Comparison of ENCODE assay signal across 20 cellular contexts in the genomic region with DNA sequence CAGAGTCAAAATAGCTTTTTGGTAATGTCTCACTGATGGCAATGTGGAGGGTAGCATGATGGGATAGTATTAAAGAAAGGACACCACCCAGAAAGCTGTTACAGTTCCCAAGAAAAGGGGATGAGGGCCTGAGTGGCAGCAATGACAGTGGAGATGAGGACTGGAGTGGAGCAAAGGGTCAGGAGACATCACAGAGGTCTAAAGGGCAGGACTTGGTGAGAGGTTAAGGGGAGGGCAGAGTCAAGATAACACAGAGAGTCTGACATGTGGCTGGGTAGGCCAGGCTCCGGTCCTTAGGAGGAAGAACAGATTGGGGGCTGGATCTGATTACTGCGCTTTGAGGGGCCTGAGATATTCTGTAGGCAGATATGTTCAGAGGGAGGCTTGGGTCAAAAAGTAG. TPM values are rescaled to one million over a fixed set of nuclear protein-coding genes. Genes with fewer than 3 reads are reported as not detected.
DNase-seq lines count a peak whose midpoint lies in the region; ATAC-seq, FAIRE-seq and TF ChIP-seq lines count a peak whose summit lies in the region.
"Had no signal": no experiment of that assay in that cellular context is flagged by ENCODE, and none has a peak within 500 bp of the region (broad histone marks: within the 10 kb centered on the region; RNA-seq: fewer than 3 reads in every experiment).

No MANE protein-coding gene starts in this region.

- TF ChIP-seq CTCF in cardiac muscle cell (IDR thresholded peaks at IDR 0.05; ENCODE audit: low read depth, low read length) (no peak), heart right ventricle (IDR thresholded peaks at IDR 0.05) (no peak), K562 (IDR thresholded peaks at IDR 0.05 in 2 of 3, conservative IDR thresholded peaks at IDR 0.05 in 1 of 3; ENCODE audit: insufficient read depth in 2 of 3, low read depth in 1 of 3, low read length in 3 of 3) (no peak), spleen (IDR thresholded peaks at IDR 0.05 in 8 of 11, conservative IDR thresholded peaks at IDR 0.05 in 3 of 11) (no peak)

- H3K14ac ChIP-seq in mesenchymal stem cell (ENCODE audit: low read length in 2 of 2): no peak overlapping the region

- H3K4me3 ChIP-seq in cardiac muscle cell: no peak overlapping the region
- H3K4me3 ChIP-seq in heart right ventricle: no peak overlapping the region
- no peak overlapping the region for H3K4me3 ChIP-seq in K562
- no peak overlapping the region for H3K4me3 ChIP-seq in mesenchymal stem cell (ENCODE audit: insufficient read depth in 1 of 2, low read depth in 1 of 2, low read length in 2 of 2)
- no peak overlapping the region for H3K4me3 ChIP-seq in spleen
- H3K4me3 ChIP-seq: gastroesophageal sphincter, GM12878, pancreas had no signal

- H3K79me1 ChIP-seq in mesenchymal stem cell (replicated peaks; ENCODE audit: low read length, poor library complexity, severe bottlenecking): no peaks in the 10 kb centered on the region

- H3K9me1 ChIP-seq in K562 (ENCODE audit: control insufficient read depth, insufficient read depth, low read length): no peaks in the 10 kb centered on the region

- 82 to 85% methylated on average over 2 of the region's 2 CpGs for WGBS in heart right ventricle, 2 donors
- WGBS in K562 (ENCODE audit: insufficient coverage, low coverage, missing lambda C conversion rate): 3% methylated on average over 2 of the region's 2 CpGs
- WGBS in mesenchymal stem cell: 82% methylated on average over 2 of the region's 2 CpGs
- WGBS in spleen, 5 donors: 80 to 93% (median 88%) methylated on average over 2 of the region's 2 CpGs

- H4K91ac ChIP-seq in mesenchymal stem cell (ENCODE audit: low read length): no peak overlapping the region

- no peak overlapping the region for H2AFZ ChIP-seq in K562 (ENCODE audit: low read depth, low read length)
- no peak overlapping the region for H2AFZ ChIP-seq in mesenchymal stem cell (ENCODE audit: low read depth, low read length)

- H2AK5ac ChIP-seq in mesenchymal stem cell (ENCODE audit: low read length, severe bottlenecking): peak overlapping the region; percentile 88

- no peak for TF ChIP-seq EP300 in K562 (IDR thresholded peaks at IDR 0.05; ENCODE audit: low read length)

- 0 out of 2 replicates have a peak, but pooled peaks cover 4% of the 10 kb centered on the region for H4K20me1 ChIP-seq in K562 (replicated peaks; ENCODE audit: control insufficient read depth, insufficient read depth, low read length)

- POLR2A ChIA-PET in K562 (lab: Yijun Ruan, JAX): interaction anchor here (0.5 to 2.0 kb wide), 3 partner anchors 10 to 136 kb away, joined by 3 to 8 read pairs (median 3); no protein-coding TSS in a partner anchor

- H2BK5ac ChIP-seq in mesenchymal stem cell (ENCODE audit: low read depth, low read length, poor library complexity, severe bottlenecking): no peak overlapping the region

- intact Hi-C loops in heart right ventricle (cut with DNase I) (no loop called here), K562 (cut with micrococcal nuclease) (no loop called here), spleen (cut with DNase I; ENCODE audit: low total_unique reads) (no loop called here)

- no peak for DNase-seq in cardiac muscle cell (ENCODE audit: low read depth in 1 of 2, low spot score in 1 of 2)
- no peak for DNase-seq in heart right ventricle
- peak in 2 of 4 experiments; percentile 41 to 45 for DNase-seq in K562 (ENCODE audit: extremely low read depth in 1 of 4, low spot score in 3 of 4)
- no peak for DNase-seq in mesenchymal stem cell
- DNase-seq in activated CD4-positive, CD25-positive, alpha-beta regulatory T cell treated with anti-CD3 and anti-CD28 coated beads, Interleukin-2, amount 50 U/mL, for 72 hours: no peak
- no peak for DNase-seq in spleen
- DNase-seq: 8988T; activated CD8-positive, alpha-beta memory T cell treated with anti-CD3 and anti-CD28 coated beads, Interleukin-2, amount 50 U/mL, for 4 hours; activated naive CD8-positive, alpha-beta T cell treated with anti-CD3 and anti-CD28 coated beads for 36 hours; cerebellar nuclear complex; naive thymus-derived CD4-positive, alpha-beta T cell; stimulated activated CD4-positive, alpha-beta T cell treated with anti-CD3 and anti-CD28 coated beads, Interleukin-2, amount 100 ng/mL, for 24 hours; T-helper 1 cell had no signal

- H3K9ac ChIP-seq in K562 (ENCODE audit: insufficient read depth in 1 of 2, low read depth in 2 of 2, low read length in 2 of 2) (no peak overlapping the region), mesenchymal stem cell (ENCODE audit: low read length) (no peak overlapping the region)

- H3K79me2 ChIP-seq in K562 (ENCODE audit: control insufficient read depth, insufficient read depth, low read length): no peaks in the 10 kb centered on the region

- H3K23ac ChIP-seq in mesenchymal stem cell (ENCODE audit: low read length in 2 of 2): no peak overlapping the region

- H3K9me3 ChIP-seq in cardiac muscle cell (ENCODE audit: low read depth): no peaks in the 10 kb centered on the region
- H3K9me3 ChIP-seq in heart right ventricle: no peaks in the 10 kb centered on the region
- H3K9me3 ChIP-seq in K562 (replicated peaks; ENCODE audit: control insufficient read depth, insufficient read depth, low read depth, low read length): no peaks in the 10 kb centered on the region
- H3K9me3 ChIP-seq in mesenchymal stem cell (ENCODE audit: control insufficient read depth, low read length): no peaks in the 10 kb centered on the region
- H3K9me3 ChIP-seq in spleen: no peaks in the 10 kb centered on the region
- H3K9me3 ChIP-seq: gastroesophageal sphincter, pancreas had no signal

- peaks cover 23% of the 10 kb centered on the region for H3K4me1 ChIP-seq in cardiac muscle cell (ENCODE audit: low read depth)
- H3K4me1 ChIP-seq in heart right ventricle: no peaks in the 10 kb centered on the region
- peaks cover 13 to 16% of the 10 kb centered on the region in 2 experiments for H3K4me1 ChIP-seq in K562 (replicated peaks in 1 of 2; ENCODE audit: control insufficient read depth in 2 of 2, insufficient read depth in 2 of 2, low read length in 2 of 2)
- peaks cover 11% of the 10 kb centered on the region for H3K4me1 ChIP-seq in mesenchymal stem cell (ENCODE audit: control insufficient read depth, insufficient read depth, low read depth, low read length)
- H3K4me1 ChIP-seq in spleen: no peaks in the 10 kb centered on the region
- H3K4me1 ChIP-seq: gastroesophageal sphincter had no signal

- in situ Hi-C loops in K562 (cut with MboI): no loop called here

- H3K36me3 ChIP-seq in cardiac muscle cell (no peaks in the 10 kb centered on the region), heart right ventricle (no peaks in the 10 kb centered on the region), K562 (ENCODE audit: control insufficient read depth, insufficient read depth, low read length) (no peaks in the 10 kb centered on the region), mesenchymal stem cell (ENCODE audit: control insufficient read depth in 1 of 2, insufficient read depth in 2 of 2, low read depth in 1 of 2, low read length in 2 of 2) (no peaks in the 10 kb centered on the region), spleen (no peaks in the 10 kb centered on the region)
- H3K36me3 ChIP-seq: gastroesophageal sphincter, pancreas had no signal

- no peak overlapping the region for H2BK120ac ChIP-seq in mesenchymal stem cell (ENCODE audit: low read depth, low read length)

- peak; percentile 11 for FAIRE-seq in K562 (lab: Jason Lieb, UNC)
- FAIRE-seq: GM12878, pancreas had no signal

- H3K4me2 ChIP-seq in K562 (ENCODE audit: insufficient read depth, low read length) (no peak overlapping the region), mesenchymal stem cell (ENCODE audit: low read length, poor library complexity, severe bottlenecking) (no peak overlapping the region)

- peak overlapping the region; percentile 78 for H3K27ac ChIP-seq in cardiac muscle cell
- no peak overlapping the region for H3K27ac ChIP-seq in heart right ventricle
- no peak overlapping the region for H3K27ac ChIP-seq in K562 (ENCODE audit: extremely low read depth, low read depth, low read length)
- H3K27ac ChIP-seq in mesenchymal stem cell (ENCODE audit: low read length, poor library complexity, severe bottlenecking): no peak overlapping the region
- no peak overlapping the region for H3K27ac ChIP-seq in spleen
- H3K27ac ChIP-seq: gastroesophageal sphincter, pancreas, VCaP had no signal

- TF ChIP-seq POLR2A in K562 (conservative IDR thresholded peaks at IDR 0.05) (no peak), spleen (IDR thresholded peaks at IDR 0.05) (no peak)

- no peak overlapping the region for H2BK15ac ChIP-seq in mesenchymal stem cell (ENCODE audit: low read depth, poor library complexity, severe bottlenecking)

- no peaks in the 10 kb centered on the region for H3K27me3 ChIP-seq in cardiac muscle cell
- no peaks in the 10 kb centered on the region for H3K27me3 ChIP-seq in heart right ventricle
- peaks cover 0 to 6% of the 10 kb centered on the region in 2 experiments; a peak in 2 of 5 replicates for H3K27me3 ChIP-seq in K562 (ENCODE audit: control insufficient read depth in 2 of 2, insufficient read depth in 2 of 2, low read length in 2 of 2)
- H3K27me3 ChIP-seq in mesenchymal stem cell (ENCODE audit: control insufficient read depth in 1 of 2, insufficient read depth in 1 of 2, low read length in 2 of 2): no peaks in the 10 kb centered on the region
- peaks cover 0 to 6% (median 0%) of the 10 kb centered on the region in 7 donors for H3K27me3 ChIP-seq in spleen (replicated peaks in 1 of 7)
- H3K27me3 ChIP-seq: gastroesophageal sphincter, pancreas had no signal

- H2BK12ac ChIP-seq in mesenchymal stem cell (ENCODE audit: low read length in 2 of 2): no peak overlapping the region

- no peak overlapping the region for H3K4ac ChIP-seq in mesenchymal stem cell (ENCODE audit: low read depth in 1 of 2, low read length in 2 of 2)

- BruUV-seq in K562 (replicated peaks; lab: Mats Ljungman, UMichigan): no TSS peak

- H3K18ac ChIP-seq in mesenchymal stem cell (ENCODE audit: low read depth in 1 of 2, low read length in 2 of 2): peak overlapping the region in 1 of 2 experiments; percentile 61

- no peak for TF ChIP-seq RAD21 in K562 (CRISPR knock-in tag; conservative IDR thresholded peaks at IDR 0.05 in 1 of 2, IDR thresholded peaks at IDR 0.05 in 1 of 2)

- ATAC-seq in heart right ventricle (no peak), K562 (peak; percentile 80), HG03565 (IDR thresholded peaks at IDR 0.05; ENCODE audit: unreplicated experiment) (no peak), GM18498 (IDR thresholded peaks at IDR 0.05; ENCODE audit: unreplicated experiment) (no peak)
- ATAC-seq: gastroesophageal sphincter; naive thymus-derived CD4-positive, alpha-beta T cell; stimulated activated memory B cell treated with anti-CD40 and anti-IgM and Interleukin-4, amounts not matched to agents 10 μg/mL and 1 μg/mL and 100 μg/mL, for 72 hours had no signal

- no peak overlapping the region for H4K8ac ChIP-seq in mesenchymal stem cell (ENCODE audit: low read length)

- CTCF ChIA-PET in K562 (lab: Yijun Ruan, JAX; ENCODE audit: low intra/inter-chr PET ratio): no interaction called here

RNA-seq across cellular contexts. Expression of gene ELF3, which starts 19.3 kb away (rescaled TPM):
- total RNA-seq in cardiac muscle cell: 27.7 and 28.7 TPM in 2 replicates
- polyA plus RNA-seq in cardiac muscle cell: 22.6 and 35.2 TPM in 2 replicates
- 100 to 1,000 TPM in 1 of 10 donors, 10 to 100 TPM in 1, 1 to 10 TPM in 3, under 1 TPM in 3, not detected in 2; 0.09 to 255 (median 1.4) TPM for total RNA-seq in heart right ventricle
- 1 to 10 TPM in 1 of 2 donors, under 1 TPM in 1; 0.51 to 2.7 TPM for polyA plus RNA-seq in heart right ventricle
- 1.2 and 3.1 TPM in 2 replicates for total RNA-seq in K562 (2011; cell fraction: chromatin; rRNA removed; ENCODE audit: low replicate concordance)
- total RNA-seq in K562 (2011; cell fraction: nucleolus; rRNA removed): 1.8 and 2.3 TPM in 2 replicates
- total RNA-seq in K562 (2011; cell fraction: nucleoplasm; rRNA removed): 0.73 and 1.3 TPM in 2 replicates
- total RNA-seq in K562 (2014; rRNA removed): 0.16 TPM in 1 of 2 replicates, not detected in the other
- 0.07 TPM in 1 of 2 replicates, not detected in the other for total RNA-seq in K562 (2014; rRNA removed; fragmentation: Illumina TruSeq; extraction: Trizol)
- total RNA-seq in K562 (2015; rRNA removed; fragmentation: Illumina TruSeq; extraction: Trizol): 0.07 and 0.15 TPM in 2 replicates
- 0.63 and 1.2 TPM in 2 replicates for total RNA-seq in K562 (2021)
- polyA plus RNA-seq in K562 (2011; rRNA removed): 0.47 and 0.87 TPM in 2 replicates
- 0.94 and 1.2 TPM in 2 replicates for polyA plus RNA-seq in K562 (2011; cell fraction: cytosol; rRNA removed)
- polyA plus RNA-seq in K562 (2011; cell fraction: nucleus; rRNA removed): 1.6 and 2.7 TPM in 2 replicates
- polyA plus RNA-seq in K562 (2012): 0.35 and 1.9 TPM in 2 replicates
- polyA plus RNA-seq in K562 (2014; fragmentation: Illumina TruSeq; extraction: Trizol): 0.15 TPM in 1 of 2 replicates, not detected in the other
- polyA plus RNA-seq in K562 (2014; fragmentation: Nextera tagmentation; extraction: Ambion mirVana): not detected
- 0.03 TPM in 1 of 2 replicates, not detected in the other for polyA plus RNA-seq in K562 (2014; rRNA removed)
- polyA minus RNA-seq in K562 (2011; rRNA and poly(A)+ RNA removed): 0.21 and 0.54 TPM in 2 replicates
- 0.67 TPM in 1 of 2 replicates, not detected in the other for polyA minus RNA-seq in K562 (2011; cell fraction: cytosol; rRNA and poly(A)+ RNA removed)
- 0.94 and 1.00 TPM in 2 replicates for polyA minus RNA-seq in K562 (2011; cell fraction: nucleus; rRNA and poly(A)+ RNA removed)
- polyA plus RNA-seq in mesenchymal stem cell (2013, experiment 1 of 2): 0.04 TPM
- 0.07 TPM for polyA plus RNA-seq in mesenchymal stem cell (2013, experiment 2 of 2)
- 1 to 10 TPM in 4 of 7 donors, under 1 TPM in 3; 0.43 to 2.9 (median 1.2) TPM for total RNA-seq in spleen
- polyA plus RNA-seq in spleen: 1 to 10 TPM in 1 of 3 donors, under 1 TPM in 2; 0.24 to 3.4 (median 0.96) TPM

RNA-seq across cellular contexts. Expression of gene RNPEP, which starts 47.3 kb away (rescaled TPM):
- total RNA-seq in cardiac muscle cell (56.6 and 60.4 TPM in 2 replicates), heart right ventricle (10 to 100 TPM; 11.1 to 27.4 (median 15.7) TPM), K562 (2014; rRNA removed) (64.4 and 76.9 TPM in 2 replicates), K562 (2014; rRNA removed; fragmentation: Illumina TruSeq; extraction: Trizol) (51.4 and 56.3 TPM in 2 replicates), K562 (2015; rRNA removed; fragmentation: Illumina TruSeq; extraction: Trizol) (61.6 and 63.4 TPM in 2 replicates), K562 (2021) (85.1 and 85.9 TPM in 2 replicates), spleen (10 to 100 TPM; 44.6 to 69.0 (median 62.6) TPM)
- polyA plus RNA-seq in cardiac muscle cell (52.6 and 66.0 TPM in 2 replicates), heart right ventricle (10 to 100 TPM; 13.8 to 24.0 TPM), K562 (2011; rRNA removed) (47.7 and 102 TPM in 2 replicates), K562 (2014; fragmentation: Illumina TruSeq; extraction: Trizol) (119 and 131 TPM in 2 replicates), K562 (2014; fragmentation: Nextera tagmentation; extraction: Ambion mirVana) (10 to 100 TPM; 27.5 to 35.1 TPM), K562 (2014; rRNA removed) (63.5 and 70.8 TPM in 2 replicates), spleen (10 to 100 TPM; 24.8 to 46.2 (median 42.0) TPM)
- total RNA-seq in K562 (2011; cell fraction: chromatin; rRNA removed; ENCODE audit: low replicate concordance): 80.9 and 81.4 TPM in 2 replicates
- total RNA-seq in K562 (2011; cell fraction: nucleolus; rRNA removed): 51.8 and 56.9 TPM in 2 replicates
- total RNA-seq in K562 (2011; cell fraction: nucleoplasm; rRNA removed): 46.3 and 49.2 TPM in 2 replicates
- 51.2 and 51.7 TPM in 2 replicates for polyA plus RNA-seq in K562 (2011; cell fraction: cytosol; rRNA removed)
- 83.3 and 107 TPM in 2 replicates for polyA plus RNA-seq in K562 (2011; cell fraction: nucleus; rRNA removed)
- polyA plus RNA-seq in K562 (2012): 97.9 and 111 TPM in 2 replicates
- 40.3 and 59.5 TPM in 2 replicates for polyA minus RNA-seq in K562 (2011; rRNA and poly(A)+ RNA removed)
- polyA minus RNA-seq in K562 (2011; cell fraction: cytosol; rRNA and poly(A)+ RNA removed): 46.6 and 57.6 TPM in 2 replicates
- 16.6 and 28.9 TPM in 2 replicates for polyA minus RNA-seq in K562 (2011; cell fraction: nucleus; rRNA and poly(A)+ RNA removed)
- 45.3 TPM for polyA plus RNA-seq in mesenchymal stem cell (2013, experiment 1 of 2)
- polyA plus RNA-seq in mesenchymal stem cell (2013, experiment 2 of 2): 44.4 TPM
